In genomic region chr18:36662000-36662399, GRCh38 we compare ENCODE assay signal across 13 cellular contexts.
DNase-seq lines count a peak whose midpoint lies in the region; ATAC-seq and TF ChIP-seq lines count a peak whose summit lies in the region.
"Had no signal": no experiment of that assay in that cellular context is flagged by ENCODE, and none has a peak within 500 bp of the region (broad histone marks: within the 10 kb centered on the region; RNA-seq: fewer than 3 reads in every experiment).

No MANE protein-coding gene starts in this region.

- H3K9me3 Mint-ChIP-seq in activated CD4-positive, alpha-beta T cell treated with anti-CD3 and anti-CD28 coated beads, Interleukin-2, amount 10 ng/mL, durations not matched to agents 7 days and 5 days: no peaks in the 10 kb centered on the region
- H3K9me3 Mint-ChIP-seq: stimulated activated naive B cell treated with anti-CD40 and anti-IgM and Interleukin-4, amounts not matched to agents 10 μg/mL and 1 μg/mL and 100 μg/mL, for 72 hours had no signal

- H3K27me3 ChIP-seq in OCI-LY3 (ENCODE audit: low read depth, low read length) (peaks cover 5% of the 10 kb centered on the region; the same call in 1 of the 2 replicates), hepatocyte (no peaks in the 10 kb centered on the region)
- H3K27me3 ChIP-seq: body of pancreas had no signal

- no peak overlapping the region for H3K27ac ChIP-seq in OCI-LY3 (ENCODE audit: low read length)
- H3K27ac ChIP-seq in hepatocyte: no peak overlapping the region
- H3K27ac ChIP-seq: body of pancreas had no signal

- no peaks in the 10 kb centered on the region for H3K36me3 Mint-ChIP-seq in activated CD4-positive, alpha-beta T cell treated with anti-CD3 and anti-CD28 coated beads, Interleukin-2, amount 10 ng/mL, durations not matched to agents 7 days and 5 days (ENCODE audit: low read depth)
- H3K36me3 Mint-ChIP-seq: stimulated activated naive B cell treated with anti-CD40 and anti-IgM and Interleukin-4, amounts not matched to agents 10 μg/mL and 1 μg/mL and 100 μg/mL, for 72 hours had no signal

- H3K9me3 ChIP-seq in OCI-LY3 (ENCODE audit: insufficient read depth, low read length) (no peaks in the 10 kb centered on the region), hepatocyte (ENCODE audit: low read depth) (no peaks in the 10 kb centered on the region)
- H3K9me3 ChIP-seq: body of pancreas had no signal

- H3K4me1 ChIP-seq in OCI-LY3 (ENCODE audit: low read length) (no peaks in the 10 kb centered on the region), hepatocyte (ENCODE audit: insufficient read depth) (no peaks in the 10 kb centered on the region)
- H3K4me1 ChIP-seq: body of pancreas had no signal

- no peak overlapping the region for H3K9ac ChIP-seq in OCI-LY3 (ENCODE audit: low read length)

- CTCF ChIA-PET in activated CD4-positive, alpha-beta T cell treated with anti-CD3 and anti-CD28 coated beads, Interleukin-2, amount 10 ng/mL, durations not matched to agents 7 days and 5 days (lab: Charles Lee): no interaction called here

- POLR2A ChIA-PET in activated CD4-positive, alpha-beta T cell treated with anti-CD3 and anti-CD28 coated beads, Interleukin-2, amount 10 ng/mL, durations not matched to agents 7 days and 5 days (lab: Charles Lee): no interaction called here

- H2AFZ ChIP-seq in OCI-LY3 (ENCODE audit: low read depth, low read length): no peak overlapping the region
- H2AFZ ChIP-seq in hepatocyte: no peak overlapping the region

- ATAC-seq in GM19395 (IDR thresholded peaks at IDR 0.05; ENCODE audit: unreplicated experiment): no peak
- ATAC-seq: body of pancreas; stimulated activated naive B cell treated with anti-CD40 and anti-IgM and Interleukin-4, amounts not matched to agents 10 μg/mL and 1 μg/mL and 100 μg/mL, for 72 hours had no signal

- H3K36me3 ChIP-seq in OCI-LY3 (replicated peaks; ENCODE audit: low read depth, low read length) (no peaks in the 10 kb centered on the region), hepatocyte (replicated peaks; ENCODE audit: insufficient read depth, low read depth) (no peaks in the 10 kb centered on the region)

- no peaks in the 10 kb centered on the region for H3K4me1 Mint-ChIP-seq in activated CD4-positive, alpha-beta T cell treated with anti-CD3 and anti-CD28 coated beads, Interleukin-2, amount 10 ng/mL, durations not matched to agents 7 days and 5 days
- H3K4me1 Mint-ChIP-seq: stimulated activated naive B cell treated with anti-CD40 and anti-IgM and Interleukin-4, amounts not matched to agents 10 μg/mL and 1 μg/mL and 100 μg/mL, for 72 hours had no signal

- H4K20me1 ChIP-seq in OCI-LY3 (ENCODE audit: insufficient read depth, low read length) (no peaks in the 10 kb centered on the region), hepatocyte (ENCODE audit: insufficient read depth, poor library complexity, severe bottlenecking) (no peaks in the 10 kb centered on the region)

- TF ChIP-seq CTCF in AG09309 (IDR thresholded peaks at IDR 0.05; ENCODE audit: control insufficient read depth, insufficient read depth, low read depth, low read length, missing control alignments): peak; percentile 52
- peak; percentile 53 for TF ChIP-seq CTCF in GM12872 (IDR thresholded peaks at IDR 0.05; ENCODE audit: insufficient read depth, low read depth, low read length)
- peak; percentile 29; the same call in 1 of the 2 replicates for TF ChIP-seq CTCF in OCI-LY3 (IDR thresholded peaks at IDR 0.05; ENCODE audit: low read depth, low read length)
- TF ChIP-seq CTCF in hepatocyte (IDR thresholded peaks at IDR 0.05; ENCODE audit: poor library complexity): peak; percentile 35

- no peaks in the 10 kb centered on the region for H3K9me2 ChIP-seq in hepatocyte (replicated peaks; ENCODE audit: insufficient read depth)

- DNase-seq in AG09309 (ENCODE audit: low read depth) (no peak), hepatocyte (ENCODE audit: low spot score) (peak; percentile 21), NCI-H187 (lab: John Stamatoyannopoulos, UW) (no peak), NCI-H2107 (lab: John Stamatoyannopoulos, UW) (no peak)
- DNase-seq in activated CD4-positive, alpha-beta T cell treated with anti-CD3 and anti-CD28 coated beads, Interleukin-2, amount 10 ng/mL, durations not matched to agents 7 days and 5 days: no peak
- DNase-seq: activated CD4-positive, alpha-beta T cell treated with anti-CD3 and anti-CD28 coated beads for 4 hours; body of pancreas; DMS79 treated with DMSO at 0.1 percent for 48 hours; NK-92 treated with Interleukin-12 subunit alpha and Interleukin-12 subunit beta, amount 100 ng/mL, for 24 hours; stimulated activated naive B cell treated with anti-CD40 and anti-IgM and Interleukin-4, amounts not matched to agents 10 μg/mL and 1 μg/mL and 100 μg/mL, for 72 hours had no signal

- no peak overlapping the region for H3K4me3 ChIP-seq in AG09309 (ENCODE audit: control insufficient read depth, low read depth, low read length)
- no peak overlapping the region for H3K4me3 ChIP-seq in OCI-LY3 (ENCODE audit: low read length)
- H3K4me3 ChIP-seq in hepatocyte: no peak overlapping the region
- H3K4me3 ChIP-seq: body of pancreas had no signal

- peaks cover 2% of the 10 kb centered on the region for H3K27me3 Mint-ChIP-seq in activated CD4-positive, alpha-beta T cell treated with anti-CD3 and anti-CD28 coated beads, Interleukin-2, amount 10 ng/mL, durations not matched to agents 7 days and 5 days

- H3K4me2 ChIP-seq in OCI-LY3 (ENCODE audit: low read length) (no peak overlapping the region), hepatocyte (no peak overlapping the region)

- no peak overlapping the region for H3K27ac Mint-ChIP-seq in activated CD4-positive, alpha-beta T cell treated with anti-CD3 and anti-CD28 coated beads, Interleukin-2, amount 10 ng/mL, durations not matched to agents 7 days and 5 days
- H3K27ac Mint-ChIP-seq: stimulated activated naive B cell treated with anti-CD40 and anti-IgM and Interleukin-4, amounts not matched to agents 10 μg/mL and 1 μg/mL and 100 μg/mL, for 72 hours had no signal

- no peak overlapping the region for H3K4me3 Mint-ChIP-seq in activated CD4-positive, alpha-beta T cell treated with anti-CD3 and anti-CD28 coated beads, Interleukin-2, amount 10 ng/mL, durations not matched to agents 7 days and 5 days
- H3K4me3 Mint-ChIP-seq: stimulated activated naive B cell treated with anti-CD40 and anti-IgM and Interleukin-4, amounts not matched to agents 10 μg/mL and 1 μg/mL and 100 μg/mL, for 72 hours had no signal

- H3K79me2 ChIP-seq in OCI-LY3 (ENCODE audit: low read length) (no peaks in the 10 kb centered on the region), hepatocyte (no peaks in the 10 kb centered on the region)

- WGBS in hepatocyte (ENCODE audit: low lambda C conversion rate, missing lambda C conversion rate): 82% methylated on average over 5 of the region's 5 CpGs
